Comparison of ENCODE assay signal across 8 cellular contexts in the genomic region with DNA sequence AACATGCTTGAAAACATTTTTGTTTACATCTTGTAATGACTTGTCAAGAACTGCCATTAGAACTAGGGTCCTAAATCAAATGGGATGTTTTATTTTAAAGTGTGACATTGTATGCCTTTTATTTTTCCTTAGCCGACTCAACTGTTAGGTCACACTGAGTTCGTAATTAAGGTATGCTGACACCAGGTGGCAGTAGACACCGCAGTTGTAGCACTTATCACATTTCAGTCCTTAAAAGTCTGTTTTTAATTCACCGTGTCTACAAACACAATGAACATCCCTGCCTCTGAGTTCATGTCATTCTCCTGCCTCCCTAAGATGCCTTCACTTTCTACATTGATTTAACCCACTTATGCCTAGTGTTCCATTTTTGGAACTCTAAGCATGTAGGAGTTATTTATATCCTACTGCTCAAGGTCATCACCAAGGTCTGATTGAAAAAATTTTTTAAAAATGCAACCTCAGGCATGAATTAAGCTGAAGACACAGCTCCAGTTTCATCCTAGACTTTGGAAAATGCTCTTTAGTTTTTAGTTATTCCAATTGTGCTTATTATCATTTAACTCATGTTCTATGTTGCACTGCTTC.
DNase-seq lines count a peak whose midpoint lies in the region; ATAC-seq and TF ChIP-seq lines count a peak whose summit lies in the region.

No MANE protein-coding gene starts in this region.

- H3K27ac ChIP-seq in HEK293 (ENCODE audit: extremely low read depth, low read depth, low read length) (no peak overlapping the region), gastroesophageal sphincter (no peak overlapping the region)

- no peak for TF ChIP-seq POLR2A in gastroesophageal sphincter (IDR thresholded peaks at IDR 0.05)

- H3K36me3 ChIP-seq in HEK293 (ENCODE audit: control insufficient read depth in 2 of 2, insufficient read depth in 1 of 2, low read length in 2 of 2) = no peaks in the 10 kb centered on the region
- H3K36me3 ChIP-seq in gastroesophageal sphincter = no peaks in the 10 kb centered on the region

- H3K27me3 Mint-ChIP-seq in activated CD8-positive, alpha-beta memory T cell treated with anti-CD3 and anti-CD28 coated beads, Interleukin-2, amount 10 ng/mL, durations not matched to agents 7 days and 5 days = no peaks in the 10 kb centered on the region
- no peaks in the 10 kb centered on the region for H3K27me3 Mint-ChIP-seq in activated CD4-positive, alpha-beta T cell treated with anti-CD3 and anti-CD28 coated beads, Interleukin-2, amount 10 ng/mL, durations not matched to agents 7 days and 5 days

- 39 to 56% methylated on average over 4 of the region's 4 CpGs for WGBS in gastroesophageal sphincter (ENCODE audit: low coverage in 1 of 2), 2 donors

- no peaks in the 10 kb centered on the region for H3K9me3 Mint-ChIP-seq in activated CD8-positive, alpha-beta memory T cell treated with anti-CD3 and anti-CD28 coated beads, Interleukin-2, amount 10 ng/mL, durations not matched to agents 7 days and 5 days (ENCODE audit: low read depth)
- H3K9me3 Mint-ChIP-seq in activated CD4-positive, alpha-beta T cell treated with anti-CD3 and anti-CD28 coated beads, Interleukin-2, amount 10 ng/mL, durations not matched to agents 7 days and 5 days = peaks cover 2% of the 10 kb centered on the region

- POLR2A ChIA-PET in HEK293 (lab: Yijun Ruan, JAX) = no interaction called here
- POLR2A ChIA-PET in activated CD4-positive, alpha-beta T cell treated with anti-CD3 and anti-CD28 coated beads, Interleukin-2, amount 10 ng/mL, durations not matched to agents 7 days and 5 days (lab: Charles Lee) = no interaction called here

- DNase-seq in DMS 273 treated with DMSO at 0.1 percent for 48 hours (lab: John Stamatoyannopoulos, UW) (peak; percentile 17), SHP77 (lab: John Stamatoyannopoulos, UW) (peak; percentile 20 to 23)
- no peak for DNase-seq in activated CD8-positive, alpha-beta memory T cell treated with anti-CD3 and anti-CD28 coated beads, Interleukin-2, amount 10 ng/mL, durations not matched to agents 7 days and 5 days
- no peak for DNase-seq in activated CD4-positive, alpha-beta T cell treated with anti-CD3 and anti-CD28 coated beads, Interleukin-2, amount 10 ng/mL, durations not matched to agents 7 days and 5 days

- no peak overlapping the region for H3K4me3 Mint-ChIP-seq in activated CD8-positive, alpha-beta memory T cell treated with anti-CD3 and anti-CD28 coated beads, Interleukin-2, amount 10 ng/mL, durations not matched to agents 7 days and 5 days
- H3K4me3 Mint-ChIP-seq in activated CD4-positive, alpha-beta T cell treated with anti-CD3 and anti-CD28 coated beads, Interleukin-2, amount 10 ng/mL, durations not matched to agents 7 days and 5 days = no peak overlapping the region

- no peak for TF ChIP-seq CTCF in HEK293 (tag by site-specific recombination; IDR thresholded peaks at IDR 0.05)
- peak in 3 of 4 experiments; percentile 29 to 40 (median 38) for TF ChIP-seq CTCF in gastroesophageal sphincter (IDR thresholded peaks at IDR 0.05)

- ATAC-seq in gastroesophageal sphincter = no peak
- no peak for ATAC-seq in HG02973 (IDR thresholded peaks at IDR 0.05; ENCODE audit: unreplicated experiment)
- ATAC-seq in activated CD8-positive, alpha-beta memory T cell treated with anti-CD3 and anti-CD28 coated beads, Interleukin-2, amount 10 ng/mL, durations not matched to agents 7 days and 5 days = no peak
- ATAC-seq in GM18502 (IDR thresholded peaks at IDR 0.05; ENCODE audit: poor library complexity, unreplicated experiment) = no peak

- H3K4me3 ChIP-seq in HEK293 (ENCODE audit: low read depth, low read length) (no peak overlapping the region), gastroesophageal sphincter (no peak overlapping the region)

- no peaks in the 10 kb centered on the region for H3K4me1 ChIP-seq in HEK293 (ENCODE audit: control insufficient read depth, insufficient read depth, low read length)
- H3K4me1 ChIP-seq in gastroesophageal sphincter = peaks cover 0 to 16% (median 0%) of the 10 kb centered on the region in 3 donors

- H3K9me3 ChIP-seq in HEK293 (ENCODE audit: control insufficient read depth, insufficient read depth, low read depth, low read length) = no peaks in the 10 kb centered on the region
- H3K9me3 ChIP-seq in gastroesophageal sphincter = no peaks in the 10 kb centered on the region

- H3K4me1 Mint-ChIP-seq in activated CD8-positive, alpha-beta memory T cell treated with anti-CD3 and anti-CD28 coated beads, Interleukin-2, amount 10 ng/mL, durations not matched to agents 7 days and 5 days = no peaks in the 10 kb centered on the region
- no peaks in the 10 kb centered on the region for H3K4me1 Mint-ChIP-seq in activated CD4-positive, alpha-beta T cell treated with anti-CD3 and anti-CD28 coated beads, Interleukin-2, amount 10 ng/mL, durations not matched to agents 7 days and 5 days

- CTCF ChIA-PET in HEK293 (lab: Yijun Ruan, JAX) = interaction anchor here (0.6 to 7.3 kb wide), 12 partner anchors 10 to 297 kb away, joined by 3 to 135 read pairs (median 3); no protein-coding TSS in a partner anchor
- CTCF ChIA-PET in activated CD8-positive, alpha-beta memory T cell treated with anti-CD3 and anti-CD28 coated beads, Interleukin-2, amount 10 ng/mL, durations not matched to agents 7 days and 5 days (lab: Charles Lee) = interaction anchor here (1.1 kb wide), 1 partner anchor 21 kb away, joined by 3 read pairs; no protein-coding TSS in a partner anchor
- CTCF ChIA-PET in activated CD4-positive, alpha-beta T cell treated with anti-CD3 and anti-CD28 coated beads, Interleukin-2, amount 10 ng/mL, durations not matched to agents 7 days and 5 days (lab: Charles Lee) = no interaction called here

- H3K27ac Mint-ChIP-seq in activated CD8-positive, alpha-beta memory T cell treated with anti-CD3 and anti-CD28 coated beads, Interleukin-2, amount 10 ng/mL, durations not matched to agents 7 days and 5 days = no peak overlapping the region
- H3K27ac Mint-ChIP-seq in activated CD4-positive, alpha-beta T cell treated with anti-CD3 and anti-CD28 coated beads, Interleukin-2, amount 10 ng/mL, durations not matched to agents 7 days and 5 days = no peak overlapping the region

- H3K27me3 ChIP-seq in gastroesophageal sphincter = no peaks in the 10 kb centered on the region

- H3K36me3 Mint-ChIP-seq in activated CD8-positive, alpha-beta memory T cell treated with anti-CD3 and anti-CD28 coated beads, Interleukin-2, amount 10 ng/mL, durations not matched to agents 7 days and 5 days = no peaks in the 10 kb centered on the region
- no peaks in the 10 kb centered on the region for H3K36me3 Mint-ChIP-seq in activated CD4-positive, alpha-beta T cell treated with anti-CD3 and anti-CD28 coated beads, Interleukin-2, amount 10 ng/mL, durations not matched to agents 7 days and 5 days (ENCODE audit: low read depth)

- TF ChIP-seq EP300 in gastroesophageal sphincter (IDR thresholded peaks at IDR 0.05) = no peak

TF ChIP-seq in HEK293, 187 proteins besides CTCF, POLR2A, EP300 and RAD21:
- TF ChIP-seq YY1 (tag by site-specific recombination; IDR thresholded peaks at IDR 0.05) = no peak
- TF ChIP-seq ZNF654 (tag by site-specific recombination; IDR thresholded peaks at IDR 0.05; ENCODE audit: low read depth) = peak; percentile 53
- no peak for TF ChIP-seq GLIS1 (tag by site-specific recombination; IDR thresholded peaks at IDR 0.05)

Comparison
In these comparisons a context has a peak if more than half of its experiments do, and no peak if none do; other contexts are left out.
1. DNase-seq: peak in DMS 273 treated with DMSO at 0.1 percent for 48 hours (single experiment) and SHP77 (2 of 2); none in activated CD8-positive, alpha-beta memory T cell treated with anti-CD3 and anti-CD28 coated beads, Interleukin-2, amount 10 ng/mL, durations not matched to agents 7 days and 5 days (single experiment) and activated CD4-positive, alpha-beta T cell treated with anti-CD3 and anti-CD28 coated beads, Interleukin-2, amount 10 ng/mL, durations not matched to agents 7 days and 5 days (single experiment).